Comparison of ENCODE assay signal across 1 cellular context in the genomic region with DNA sequence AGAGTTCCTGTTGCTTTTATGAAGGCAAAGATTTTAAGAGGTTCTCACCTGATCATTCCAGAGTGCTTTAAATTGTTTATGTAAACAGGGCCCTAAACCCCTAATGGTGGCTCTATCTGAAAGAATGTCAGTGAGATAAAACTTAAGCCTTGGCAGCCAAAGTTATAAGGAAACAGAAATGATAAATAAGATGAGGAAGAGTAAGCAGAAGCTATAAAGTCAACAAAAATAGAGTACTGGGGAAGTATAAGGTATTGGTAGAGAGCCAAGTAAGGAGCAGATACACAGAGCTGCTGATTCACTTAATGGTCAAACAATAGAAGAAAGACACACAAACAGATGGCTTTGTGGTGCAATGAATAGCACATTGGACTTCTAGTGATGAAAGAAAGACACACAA.
TF ChIP-seq lines count a peak whose summit lies in the region.

No MANE protein-coding gene starts in this region.

TF ChIP-seq in K562, 482 proteins besides CTCF, POLR2A, EP300 and RAD21 (continued from another document):
- TF ChIP-seq, protein P1, sequence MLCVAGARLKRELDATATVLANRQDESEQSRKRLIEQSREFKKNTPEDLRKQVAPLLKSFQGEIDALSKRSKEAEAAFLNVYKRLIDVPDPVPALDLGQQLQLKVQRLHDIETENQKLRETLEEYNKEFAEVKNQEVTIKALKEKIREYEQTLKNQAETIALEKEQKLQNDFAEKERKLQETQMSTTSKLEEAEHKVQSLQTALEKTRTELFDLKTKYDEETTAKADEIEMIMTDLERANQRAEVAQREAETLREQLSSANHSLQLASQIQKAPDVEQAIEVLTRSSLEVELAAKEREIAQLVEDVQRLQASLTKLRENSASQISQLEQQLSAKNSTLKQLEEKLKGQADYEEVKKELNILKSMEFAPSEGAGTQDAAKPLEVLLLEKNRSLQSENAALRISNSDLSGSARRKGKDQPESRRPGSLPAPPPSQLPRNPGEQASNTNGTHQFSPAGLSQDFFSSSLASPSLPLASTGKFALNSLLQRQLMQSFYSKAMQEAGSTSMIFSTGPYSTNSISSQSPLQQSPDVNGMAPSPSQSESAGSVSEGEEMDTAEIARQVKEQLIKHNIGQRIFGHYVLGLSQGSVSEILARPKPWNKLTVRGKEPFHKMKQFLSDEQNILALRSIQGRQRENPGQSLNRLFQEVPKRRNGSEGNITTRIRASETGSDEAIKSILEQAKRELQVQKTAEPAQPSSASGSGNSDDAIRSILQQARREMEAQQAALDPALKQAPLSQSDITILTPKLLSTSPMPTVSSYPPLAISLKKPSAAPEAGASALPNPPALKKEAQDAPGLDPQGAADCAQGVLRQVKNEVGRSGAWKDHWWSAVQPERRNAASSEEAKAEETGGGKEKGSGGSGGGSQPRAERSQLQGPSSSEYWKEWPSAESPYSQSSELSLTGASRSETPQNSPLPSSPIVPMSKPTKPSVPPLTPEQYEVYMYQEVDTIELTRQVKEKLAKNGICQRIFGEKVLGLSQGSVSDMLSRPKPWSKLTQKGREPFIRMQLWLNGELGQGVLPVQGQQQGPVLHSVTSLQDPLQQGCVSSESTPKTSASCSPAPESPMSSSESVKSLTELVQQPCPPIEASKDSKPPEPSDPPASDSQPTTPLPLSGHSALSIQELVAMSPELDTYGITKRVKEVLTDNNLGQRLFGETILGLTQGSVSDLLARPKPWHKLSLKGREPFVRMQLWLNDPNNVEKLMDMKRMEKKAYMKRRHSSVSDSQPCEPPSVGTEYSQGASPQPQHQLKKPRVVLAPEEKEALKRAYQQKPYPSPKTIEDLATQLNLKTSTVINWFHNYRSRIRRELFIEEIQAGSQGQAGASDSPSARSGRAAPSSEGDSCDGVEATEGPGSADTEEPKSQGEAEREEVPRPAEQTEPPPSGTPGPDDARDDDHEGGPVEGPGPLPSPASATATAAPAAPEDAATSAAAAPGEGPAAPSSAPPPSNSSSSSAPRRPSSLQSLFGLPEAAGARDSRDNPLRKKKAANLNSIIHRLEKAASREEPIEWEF (CRISPR knock-in tag; IDR thresholded peaks at IDR 0.05) = no peak
- TF ChIP-seq, protein P2, sequence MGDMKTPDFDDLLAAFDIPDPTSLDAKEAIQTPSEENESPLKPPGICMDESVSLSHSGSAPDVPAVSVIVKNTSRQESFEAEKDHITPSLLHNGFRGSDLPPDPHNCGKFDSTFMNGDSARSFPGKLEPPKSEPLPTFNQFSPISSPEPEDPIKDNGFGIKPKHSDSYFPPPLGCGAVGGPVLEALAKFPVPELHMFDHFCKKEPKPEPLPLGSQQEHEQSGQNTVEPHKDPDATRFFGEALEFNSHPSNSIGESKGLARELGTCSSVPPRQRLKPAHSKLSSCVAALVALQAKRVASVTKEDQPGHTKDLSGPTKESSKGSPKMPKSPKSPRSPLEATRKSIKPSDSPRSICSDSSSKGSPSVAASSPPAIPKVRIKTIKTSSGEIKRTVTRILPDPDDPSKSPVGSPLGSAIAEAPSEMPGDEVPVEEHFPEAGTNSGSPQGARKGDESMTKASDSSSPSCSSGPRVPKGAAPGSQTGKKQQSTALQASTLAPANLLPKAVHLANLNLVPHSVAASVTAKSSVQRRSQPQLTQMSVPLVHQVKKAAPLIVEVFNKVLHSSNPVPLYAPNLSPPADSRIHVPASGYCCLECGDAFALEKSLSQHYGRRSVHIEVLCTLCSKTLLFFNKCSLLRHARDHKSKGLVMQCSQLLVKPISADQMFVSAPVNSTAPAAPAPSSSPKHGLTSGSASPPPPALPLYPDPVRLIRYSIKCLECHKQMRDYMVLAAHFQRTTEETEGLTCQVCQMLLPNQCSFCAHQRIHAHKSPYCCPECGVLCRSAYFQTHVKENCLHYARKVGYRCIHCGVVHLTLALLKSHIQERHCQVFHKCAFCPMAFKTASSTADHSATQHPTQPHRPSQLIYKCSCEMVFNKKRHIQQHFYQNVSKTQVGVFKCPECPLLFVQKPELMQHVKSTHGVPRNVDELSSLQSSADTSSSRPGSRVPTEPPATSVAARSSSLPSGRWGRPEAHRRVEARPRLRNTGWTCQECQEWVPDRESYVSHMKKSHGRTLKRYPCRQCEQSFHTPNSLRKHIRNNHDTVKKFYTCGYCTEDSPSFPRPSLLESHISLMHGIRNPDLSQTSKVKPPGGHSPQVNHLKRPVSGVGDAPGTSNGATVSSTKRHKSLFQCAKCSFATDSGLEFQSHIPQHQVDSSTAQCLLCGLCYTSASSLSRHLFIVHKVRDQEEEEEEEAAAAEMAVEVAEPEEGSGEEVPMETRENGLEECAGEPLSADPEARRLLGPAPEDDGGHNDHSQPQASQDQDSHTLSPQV (IDR thresholded peaks at IDR 0.05) = peak; percentile 51; the same call in 1 of the 2 replicates
- no peak for TF ChIP-seq PHF21A (IDR thresholded peaks at IDR 0.05; ENCODE audit: borderline replicate concordance, low read depth)
- 0 out of 2 replicates have a peak, but pooled peaks have one; percentile 28 for TF ChIP-seq NFE2 (IDR thresholded peaks at IDR 0.05; ENCODE audit: low read depth)
- no peak for TF ChIP-seq KDM1A (IDR thresholded peaks at IDR 0.05)
- TF ChIP-seq ZNF699 (CRISPR knock-in tag; IDR thresholded peaks at IDR 0.05; ENCODE audit: insufficient replicate concordance) = no peak
- TF ChIP-seq SREBF2 (CRISPR knock-in tag; IDR thresholded peaks at IDR 0.05) = no peak
- no peak for TF ChIP-seq ZNF785 (CRISPR knock-in tag; IDR thresholded peaks at IDR 0.05)
- TF ChIP-seq CBFB (CRISPR knock-in tag; IDR thresholded peaks at IDR 0.05) = no peak
- peak; percentile 35 for TF ChIP-seq CCNT2 (IDR thresholded peaks at IDR 0.05; ENCODE audit: borderline replicate concordance, extremely low read depth, insufficient read length, low read depth, low read length)
- no peak for TF ChIP-seq ZNF644 (tag; IDR thresholded peaks at IDR 0.05; ENCODE audit: low read depth)
- no peak for TF ChIP-seq FOXK1 (CRISPR knock-in tag; IDR thresholded peaks at IDR 0.05; ENCODE audit: borderline replicate concordance)
- TF ChIP-seq TARDBP (IDR thresholded peaks at IDR 0.05) = no peak
- TF ChIP-seq KHSRP (IDR thresholded peaks at IDR 0.05) = no peak
- TF ChIP-seq, protein P3, sequence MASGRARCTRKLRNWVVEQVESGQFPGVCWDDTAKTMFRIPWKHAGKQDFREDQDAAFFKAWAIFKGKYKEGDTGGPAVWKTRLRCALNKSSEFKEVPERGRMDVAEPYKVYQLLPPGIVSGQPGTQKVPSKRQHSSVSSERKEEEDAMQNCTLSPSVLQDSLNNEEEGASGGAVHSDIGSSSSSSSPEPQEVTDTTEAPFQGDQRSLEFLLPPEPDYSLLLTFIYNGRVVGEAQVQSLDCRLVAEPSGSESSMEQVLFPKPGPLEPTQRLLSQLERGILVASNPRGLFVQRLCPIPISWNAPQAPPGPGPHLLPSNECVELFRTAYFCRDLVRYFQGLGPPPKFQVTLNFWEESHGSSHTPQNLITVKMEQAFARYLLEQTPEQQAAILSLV (tag; IDR thresholded peaks at IDR 0.05) = no peak
- TF ChIP-seq CBFA2T3 (IDR thresholded peaks at IDR 0.05) = 0 out of 2 replicates have a peak, but pooled peaks have one; percentile 2
- no peak for TF ChIP-seq YBX1 (IDR thresholded peaks at IDR 0.05)
- TF ChIP-seq CREBBP (IDR thresholded peaks at IDR 0.05; ENCODE audit: low read depth, low read length) = no peak
- TF ChIP-seq, protein P4, sequence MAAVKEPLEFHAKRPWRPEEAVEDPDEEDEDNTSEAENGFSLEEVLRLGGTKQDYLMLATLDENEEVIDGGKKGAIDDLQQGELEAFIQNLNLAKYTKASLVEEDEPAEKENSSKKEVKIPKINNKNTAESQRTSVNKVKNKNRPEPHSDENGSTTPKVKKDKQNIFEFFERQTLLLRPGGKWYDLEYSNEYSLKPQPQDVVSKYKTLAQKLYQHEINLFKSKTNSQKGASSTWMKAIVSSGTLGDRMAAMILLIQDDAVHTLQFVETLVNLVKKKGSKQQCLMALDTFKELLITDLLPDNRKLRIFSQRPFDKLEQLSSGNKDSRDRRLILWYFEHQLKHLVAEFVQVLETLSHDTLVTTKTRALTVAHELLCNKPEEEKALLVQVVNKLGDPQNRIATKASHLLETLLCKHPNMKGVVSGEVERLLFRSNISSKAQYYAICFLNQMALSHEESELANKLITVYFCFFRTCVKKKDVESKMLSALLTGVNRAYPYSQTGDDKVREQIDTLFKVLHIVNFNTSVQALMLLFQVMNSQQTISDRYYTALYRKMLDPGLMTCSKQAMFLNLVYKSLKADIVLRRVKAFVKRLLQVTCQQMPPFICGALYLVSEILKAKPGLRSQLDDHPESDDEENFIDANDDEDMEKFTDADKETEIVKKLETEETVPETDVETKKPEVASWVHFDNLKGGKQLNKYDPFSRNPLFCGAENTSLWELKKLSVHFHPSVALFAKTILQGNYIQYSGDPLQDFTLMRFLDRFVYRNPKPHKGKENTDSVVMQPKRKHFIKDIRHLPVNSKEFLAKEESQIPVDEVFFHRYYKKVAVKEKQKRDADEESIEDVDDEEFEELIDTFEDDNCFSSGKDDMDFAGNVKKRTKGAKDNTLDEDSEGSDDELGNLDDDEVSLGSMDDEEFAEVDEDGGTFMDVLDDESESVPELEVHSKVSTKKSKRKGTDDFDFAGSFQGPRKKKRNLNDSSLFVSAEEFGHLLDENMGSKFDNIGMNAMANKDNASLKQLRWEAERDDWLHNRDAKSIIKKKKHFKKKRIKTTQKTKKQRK (IDR thresholded peaks at IDR 0.05; ENCODE audit: borderline replicate concordance, low read depth, low read length) = no peak
- 0 out of 2 replicates have a peak, but pooled peaks have one; percentile 30 for TF ChIP-seq ZNF311 (CRISPR knock-in tag; IDR thresholded peaks at IDR 0.05)
- TF ChIP-seq, protein P5, sequence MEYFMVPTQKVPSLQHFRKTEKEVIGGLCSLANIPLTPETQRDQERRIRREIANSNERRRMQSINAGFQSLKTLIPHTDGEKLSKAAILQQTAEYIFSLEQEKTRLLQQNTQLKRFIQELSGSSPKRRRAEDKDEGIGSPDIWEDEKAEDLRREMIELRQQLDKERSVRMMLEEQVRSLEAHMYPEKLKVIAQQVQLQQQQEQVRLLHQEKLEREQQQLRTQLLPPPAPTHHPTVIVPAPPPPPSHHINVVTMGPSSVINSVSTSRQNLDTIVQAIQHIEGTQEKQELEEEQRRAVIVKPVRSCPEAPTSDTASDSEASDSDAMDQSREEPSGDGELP (CRISPR knock-in tag; IDR thresholded peaks at IDR 0.05; ENCODE audit: borderline replicate concordance) = no peak
- TF ChIP-seq ARID1B (IDR thresholded peaks at IDR 0.05) = peak; percentile 27; the same call in 1 of the 2 replicates
- 0 out of 2 replicates have a peak, but pooled peaks have one; percentile 25 for TF ChIP-seq BACH1 (tag; IDR thresholded peaks at IDR 0.05)
- TF ChIP-seq, protein P6, sequence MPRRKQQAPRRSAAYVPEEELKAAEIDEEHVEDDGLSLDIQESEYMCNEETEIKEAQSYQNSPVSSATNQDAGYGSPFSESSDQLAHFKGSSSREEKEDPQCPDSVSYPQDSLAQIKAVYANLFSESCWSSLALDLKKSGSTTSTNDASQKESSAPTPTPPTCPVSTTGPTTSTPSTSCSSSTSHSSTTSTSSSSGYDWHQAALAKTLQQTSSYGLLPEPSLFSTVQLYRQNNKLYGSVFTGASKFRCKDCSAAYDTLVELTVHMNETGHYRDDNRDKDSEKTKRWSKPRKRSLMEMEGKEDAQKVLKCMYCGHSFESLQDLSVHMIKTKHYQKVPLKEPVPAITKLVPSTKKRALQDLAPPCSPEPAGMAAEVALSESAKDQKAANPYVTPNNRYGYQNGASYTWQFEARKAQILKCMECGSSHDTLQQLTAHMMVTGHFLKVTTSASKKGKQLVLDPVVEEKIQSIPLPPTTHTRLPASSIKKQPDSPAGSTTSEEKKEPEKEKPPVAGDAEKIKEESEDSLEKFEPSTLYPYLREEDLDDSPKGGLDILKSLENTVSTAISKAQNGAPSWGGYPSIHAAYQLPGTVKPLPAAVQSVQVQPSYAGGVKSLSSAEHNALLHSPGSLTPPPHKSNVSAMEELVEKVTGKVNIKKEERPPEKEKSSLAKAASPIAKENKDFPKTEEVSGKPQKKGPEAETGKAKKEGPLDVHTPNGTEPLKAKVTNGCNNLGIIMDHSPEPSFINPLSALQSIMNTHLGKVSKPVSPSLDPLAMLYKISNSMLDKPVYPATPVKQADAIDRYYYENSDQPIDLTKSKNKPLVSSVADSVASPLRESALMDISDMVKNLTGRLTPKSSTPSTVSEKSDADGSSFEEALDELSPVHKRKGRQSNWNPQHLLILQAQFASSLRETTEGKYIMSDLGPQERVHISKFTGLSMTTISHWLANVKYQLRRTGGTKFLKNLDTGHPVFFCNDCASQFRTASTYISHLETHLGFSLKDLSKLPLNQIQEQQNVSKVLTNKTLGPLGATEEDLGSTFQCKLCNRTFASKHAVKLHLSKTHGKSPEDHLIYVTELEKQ (CRISPR knock-in tag; IDR thresholded peaks at IDR 0.05) = 0 out of 2 replicates have a peak, but pooled peaks have one; percentile 11
- peak; percentile 23; the same call in 1 of the 2 replicates for TF ChIP-seq CXXC5 (CRISPR knock-in tag; IDR thresholded peaks at IDR 0.05)
- no peak for TF ChIP-seq POLR2AphosphoS2 (IDR thresholded peaks at IDR 0.05; ENCODE audit: low read length)
- no peak for TF ChIP-seq KDM4B (IDR thresholded peaks at IDR 0.05; ENCODE audit: borderline replicate concordance in 2 of 2, low read depth in 1 of 2)
- TF ChIP-seq MAFK (IDR thresholded peaks at IDR 0.05; ENCODE audit: low read length) = no peak
